In genomic region chr10:3065622-3066021, GRCh38 we compare ENCODE assay signal across 12 cellular contexts. TPM values are rescaled to one million over a fixed set of nuclear protein-coding genes. Genes with fewer than 3 reads are reported as not detected.
DNase-seq lines count a peak whose midpoint lies in the region; ATAC-seq and TF ChIP-seq lines count a peak whose summit lies in the region.
"Had no signal": no experiment of that assay in that cellular context is flagged by ENCODE, and none has a peak within 500 bp of the region (broad histone marks: within the 10 kb centered on the region; RNA-seq: fewer than 3 reads in every experiment).

No MANE protein-coding gene starts in this region.

- H3K4me3 ChIP-seq in heart left ventricle (peak overlapping the region in 3 of 12 donors; percentile 73 to 86 (median 74)), thyroid gland (replicated peaks in 1 of 3) (no peak overlapping the region)
- H3K4me3 ChIP-seq: MG63 had no signal

- intact Hi-C loops in Right ventricle myocardium inferior (cut with DNase I) = loop anchor here (5.0 kb wide), 2 partner anchors 42 to 57 kb away; no protein-coding TSS in a partner anchor
- intact Hi-C loops in cardiac septum (cut with DNase I) = loop anchor here (2.0 kb wide), 1 partner anchor 19 kb away; no protein-coding TSS in a partner anchor
- intact Hi-C loops in heart left ventricle (cut with DNase I) = loop anchor here in 3 of 10 donors (5.0 kb wide), 2 partner anchors 42 to 62 kb away; no protein-coding TSS in a partner anchor
- intact Hi-C loops in thyroid gland (cut with DNase I) = no loop called here

- H3K4me1 ChIP-seq in heart left ventricle (peaks cover 0 to 45% (median 17%) of the 10 kb centered on the region in 12 donors), thyroid gland (peaks cover 19 to 24% of the 10 kb centered on the region in 2 donors)

- H3K27ac ChIP-seq in heart left ventricle (peak overlapping the region; percentile 33 to 97 (median 88)), thyroid gland (peak overlapping the region; percentile 69 to 96 (median 94))

- DNase-seq in Right ventricle myocardium inferior (ENCODE audit: missing footprints) (no peak), cardiac septum (ENCODE audit: low spot score) (no peak), NCI-H774 (lab: John Stamatoyannopoulos, UW) (peak; percentile 11), heart left ventricle (peak in 4 of 5 donors; percentile 66 to 78 (median 72)), thyroid gland (peak; percentile 76 to 77), putamen (ENCODE audit: low spot score) (no peak)
- DNase-seq: GDM1, MG63, NCI-H524, RPMI8226 had no signal

- peak; percentile 77 for ATAC-seq in Right ventricle myocardium inferior
- ATAC-seq in heart left ventricle = peak; percentile 72 to 94 (median 79)
- no peak for ATAC-seq in GM18519 (IDR thresholded peaks at IDR 0.05; ENCODE audit: low FRiP score, unreplicated experiment)
- no peak for ATAC-seq in GM21423 (IDR thresholded peaks at IDR 0.05; ENCODE audit: unreplicated experiment)

- TF ChIP-seq POLR2A in heart left ventricle (IDR thresholded peaks at IDR 0.05) (no peak), thyroid gland (IDR thresholded peaks at IDR 0.05) (no peak)

- peak in 3 of 12 donors; percentile 18 to 31 (median 25) for TF ChIP-seq CTCF in heart left ventricle (IDR thresholded peaks at IDR 0.05)
- peak in 1 of 6 experiments; percentile 21 for TF ChIP-seq CTCF in thyroid gland (IDR thresholded peaks at IDR 0.05)

- H3K9me3 ChIP-seq in heart left ventricle = no peaks in the 10 kb centered on the region
- H3K9me3 ChIP-seq in thyroid gland = no peaks in the 10 kb centered on the region
- H3K9me3 ChIP-seq: MG63 had no signal

- H3K27me3 ChIP-seq in heart left ventricle (peaks cover 0 to 9% (median 0%) of the 10 kb centered on the region in 9 donors), thyroid gland (no peaks in the 10 kb centered on the region)
- H3K27me3 ChIP-seq: MG63 had no signal

- peaks cover 0 to 5% (median 0%) of the 10 kb centered on the region in 9 donors for H3K36me3 ChIP-seq in heart left ventricle
- no peaks in the 10 kb centered on the region for H3K36me3 ChIP-seq in thyroid gland

- 43 to 56% (median 47%) methylated on average over 8 of the region's 8 CpGs for WGBS in heart left ventricle, 4 donors
- WGBS in thyroid gland, 2 donors = 32 to 37% methylated on average over 7 to 8 of the region's 8 CpGs

RNA-seq across cellular contexts. Expression of gene PFKP, which starts 1.7 kb away (rescaled TPM):
- total RNA-seq in Right ventricle myocardium inferior = 181 TPM
- total RNA-seq in cardiac septum = 215 TPM
- total RNA-seq in heart left ventricle = 100 to 1,000 TPM; 141 to 318 (median 183) TPM
- polyA plus RNA-seq in heart left ventricle = 100 to 1,000 TPM in 1 of 2 donors, 10 to 100 TPM in 1; 68.0 to 231 TPM
- total RNA-seq in thyroid gland = 100 to 1,000 TPM in 2 of 4 donors, 10 to 100 TPM in 2; 56.6 to 154 (median 115) TPM

Comparison
In these comparisons a context has a peak if more than half of its experiments do, and no peak if none do; other contexts are left out.
1. DNase-seq: peak in NCI-H774 (single experiment), heart left ventricle (4 of 5) and thyroid gland (2 of 2); none in Right ventricle myocardium inferior (single experiment), cardiac septum (single experiment) and putamen (single experiment).
2. ATAC-seq: peak in Right ventricle myocardium inferior (single experiment) and heart left ventricle (4 of 4); none in GM18519 (single experiment) and GM21423 (single experiment).